ENCODE assay signal across 1 cellular context in the genomic region with DNA sequence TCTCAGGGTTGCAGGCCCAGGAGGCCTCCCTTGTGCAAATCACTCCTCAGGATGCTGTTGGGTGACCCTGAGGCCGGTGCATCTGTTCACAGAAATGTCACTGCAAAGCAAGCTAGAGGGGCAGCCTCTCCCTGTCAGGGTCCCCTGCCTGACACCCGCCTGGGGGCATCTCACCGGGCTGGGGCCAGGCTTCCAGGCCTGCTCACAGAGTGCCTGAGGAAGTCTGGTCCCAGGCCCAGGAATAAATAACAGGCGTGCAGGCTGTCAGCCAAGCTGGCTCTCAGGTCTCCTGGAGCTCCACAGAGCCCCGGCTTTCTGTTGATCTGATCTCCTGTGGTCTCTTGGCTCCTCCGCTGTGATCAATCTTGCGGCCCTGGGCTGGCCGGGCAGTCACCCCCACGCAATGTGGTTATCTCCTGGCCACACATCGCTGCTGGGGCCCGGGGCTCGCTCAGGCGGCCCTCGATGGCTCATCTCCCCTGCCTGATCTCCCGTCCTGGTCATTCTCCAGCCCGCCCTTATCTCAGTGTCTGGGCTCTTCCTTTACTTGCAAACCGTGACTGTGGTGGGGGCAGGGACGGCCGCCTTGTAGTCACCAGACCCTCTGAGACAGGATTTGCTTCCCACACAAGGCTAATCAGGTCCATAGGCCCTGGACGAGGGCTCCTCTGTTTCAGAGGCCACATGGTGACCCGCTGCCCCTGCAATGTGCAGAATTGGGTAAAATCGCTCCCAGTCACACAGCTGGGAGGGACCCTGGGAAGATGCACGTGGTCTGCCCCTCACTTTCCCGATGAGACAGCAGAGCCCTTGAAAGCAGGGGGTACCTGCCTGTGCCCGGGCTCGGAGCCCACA.
TF ChIP-seq lines count a peak whose summit lies in the region.

No MANE protein-coding gene starts in this region.

TF ChIP-seq in GM23338, 12 proteins besides CTCF, POLR2A, EP300 and RAD21 (continued from another document):
- TF ChIP-seq, protein P1, sequence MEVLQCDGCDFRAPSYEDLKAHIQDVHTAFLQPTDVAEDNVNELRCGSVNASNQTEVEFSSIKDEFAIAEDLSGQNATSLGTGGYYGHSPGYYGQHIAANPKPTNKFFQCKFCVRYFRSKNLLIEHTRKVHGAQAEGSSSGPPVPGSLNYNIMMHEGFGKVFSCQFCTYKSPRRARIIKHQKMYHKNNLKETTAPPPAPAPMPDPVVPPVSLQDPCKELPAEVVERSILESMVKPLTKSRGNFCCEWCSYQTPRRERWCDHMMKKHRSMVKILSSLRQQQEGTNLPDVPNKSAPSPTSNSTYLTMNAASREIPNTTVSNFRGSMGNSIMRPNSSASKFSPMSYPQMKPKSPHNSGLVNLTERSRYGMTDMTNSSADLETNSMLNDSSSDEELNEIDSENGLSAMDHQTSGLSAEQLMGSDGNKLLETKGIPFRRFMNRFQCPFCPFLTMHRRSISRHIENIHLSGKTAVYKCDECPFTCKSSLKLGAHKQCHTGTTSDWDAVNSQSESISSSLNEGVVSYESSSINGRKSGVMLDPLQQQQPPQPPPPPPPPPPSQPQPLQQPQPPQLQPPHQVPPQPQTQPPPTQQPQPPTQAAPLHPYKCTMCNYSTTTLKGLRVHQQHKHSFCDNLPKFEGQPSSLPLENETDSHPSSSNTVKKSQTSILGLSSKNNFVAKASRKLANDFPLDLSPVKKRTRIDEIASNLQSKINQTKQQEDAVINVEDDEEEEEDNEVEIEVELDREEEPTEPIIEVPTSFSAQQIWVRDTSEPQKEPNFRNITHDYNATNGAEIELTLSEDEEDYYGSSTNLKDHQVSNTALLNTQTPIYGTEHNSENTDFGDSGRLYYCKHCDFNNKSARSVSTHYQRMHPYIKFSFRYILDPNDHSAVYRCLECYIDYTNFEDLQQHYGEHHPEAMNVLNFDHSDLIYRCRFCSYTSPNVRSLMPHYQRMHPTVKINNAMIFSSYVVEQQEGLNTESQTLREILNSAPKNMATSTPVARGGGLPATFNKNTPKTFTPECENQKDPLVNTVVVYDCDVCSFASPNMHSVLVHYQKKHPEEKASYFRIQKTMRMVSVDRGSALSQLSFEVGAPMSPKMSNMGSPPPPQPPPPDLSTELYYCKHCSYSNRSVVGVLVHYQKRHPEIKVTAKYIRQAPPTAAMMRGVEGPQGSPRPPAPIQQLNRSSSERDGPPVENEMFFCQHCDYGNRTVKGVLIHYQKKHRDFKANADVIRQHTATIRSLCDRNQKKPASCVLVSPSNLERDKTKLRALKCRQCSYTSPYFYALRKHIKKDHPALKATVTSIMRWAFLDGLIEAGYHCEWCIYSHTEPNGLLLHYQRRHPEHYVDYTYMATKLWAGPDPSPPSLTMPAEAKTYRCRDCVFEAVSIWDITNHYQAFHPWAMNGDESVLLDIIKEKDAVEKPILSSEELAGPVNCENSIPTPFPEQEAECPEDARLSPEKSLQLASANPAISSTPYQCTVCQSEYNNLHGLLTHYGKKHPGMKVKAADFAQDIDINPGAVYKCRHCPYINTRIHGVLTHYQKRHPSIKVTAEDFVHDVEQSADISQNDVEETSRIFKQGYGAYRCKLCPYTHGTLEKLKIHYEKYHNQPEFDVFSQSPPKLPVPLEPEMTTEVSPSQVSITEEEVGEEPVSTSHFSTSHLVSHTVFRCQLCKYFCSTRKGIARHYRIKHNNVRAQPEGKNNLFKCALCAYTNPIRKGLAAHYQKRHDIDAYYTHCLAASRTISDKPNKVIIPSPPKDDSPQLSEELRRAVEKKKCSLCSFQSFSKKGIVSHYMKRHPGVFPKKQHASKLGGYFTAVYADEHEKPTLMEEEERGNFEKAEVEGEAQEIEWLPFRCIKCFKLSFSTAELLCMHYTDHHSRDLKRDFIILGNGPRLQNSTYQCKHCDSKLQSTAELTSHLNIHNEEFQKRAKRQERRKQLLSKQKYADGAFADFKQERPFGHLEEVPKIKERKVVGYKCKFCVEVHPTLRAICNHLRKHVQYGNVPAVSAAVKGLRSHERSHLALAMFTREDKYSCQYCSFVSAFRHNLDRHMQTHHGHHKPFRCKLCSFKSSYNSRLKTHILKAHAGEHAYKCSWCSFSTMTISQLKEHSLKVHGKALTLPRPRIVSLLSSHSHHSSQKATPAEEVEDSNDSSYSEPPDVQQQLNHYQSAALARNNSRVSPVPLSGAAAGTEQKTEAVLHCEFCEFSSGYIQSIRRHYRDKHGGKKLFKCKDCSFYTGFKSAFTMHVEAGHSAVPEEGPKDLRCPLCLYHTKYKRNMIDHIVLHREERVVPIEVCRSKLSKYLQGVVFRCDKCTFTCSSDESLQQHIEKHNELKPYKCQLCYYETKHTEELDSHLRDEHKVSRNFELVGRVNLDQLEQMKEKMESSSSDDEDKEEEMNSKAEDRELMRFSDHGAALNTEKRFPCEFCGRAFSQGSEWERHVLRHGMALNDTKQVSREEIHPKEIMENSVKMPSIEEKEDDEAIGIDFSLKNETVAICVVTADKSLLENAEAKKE (CRISPR knock-in tag; IDR thresholded peaks at IDR 0.05): no peak
- no peak for TF ChIP-seq EZH2 (IDR thresholded peaks at IDR 0.05; ENCODE audit: low read depth, unreplicated experiment)
- TF ChIP-seq ZNF114 (CRISPR knock-in tag; IDR thresholded peaks at IDR 0.05): no peak
